19 cellular contexts compared by ENCODE assay signal in genomic region chr14:61043506-61043905, GRCh38.
"Had no signal": no experiment of that assay in that cellular context is flagged by ENCODE, and none has a peak within 500 bp of the region (broad histone marks: within the 10 kb centered on the region; RNA-seq: fewer than 3 reads in every experiment).

No MANE protein-coding gene starts in this region.

- H3K4me3 ChIP-seq: coronary artery, dorsolateral prefrontal cortex, esophagus muscularis mucosa, gastrocnemius medialis, heart right ventricle, left lung, lower lobe of right lung, mucosa of descending colon had no signal

- H3K27ac ChIP-seq: coronary artery, dorsolateral prefrontal cortex, esophagus muscularis mucosa, gastrocnemius medialis, heart right ventricle, left lung, lower lobe of right lung had no signal

- DNase-seq: dermis blood vessel endothelial cell; dorsolateral prefrontal cortex; effector CD4-positive, alpha-beta T cell; effector memory CD4-positive, alpha-beta T cell; foreskin melanocyte; gastrocnemius medialis; glutamatergic neuron; head of caudate nucleus; heart right ventricle; hippocampal formation; left cardiac atrium; left lung; left ventricle myocardium superior; lower lobe of right lung; mesenchymal stem cell; mucosa of descending colon; naive B cell had no signal

- H3K4me1 ChIP-seq: esophagus muscularis mucosa, gastrocnemius medialis, heart right ventricle, left lung, lower lobe of right lung had no signal

- H3K27me3 ChIP-seq: dorsolateral prefrontal cortex, esophagus muscularis mucosa, gastrocnemius medialis, heart right ventricle, left lung had no signal

- ATAC-seq: gastrocnemius medialis, heart right ventricle, left cardiac atrium, left lung, left ventricle myocardium superior, lower lobe of right lung, mucosa of descending colon had no signal

- H3K9me3 ChIP-seq: esophagus muscularis mucosa, gastrocnemius medialis, heart right ventricle, left lung, lower lobe of right lung, mucosa of descending colon had no signal

- H3K36me3 ChIP-seq: gastrocnemius medialis, left lung, lower lobe of right lung had no signal
